ENCODE assay signal across 8 cellular contexts in genomic region chr15:40279437-40280141, GRCh38. TPM values are rescaled to one million over a fixed set of nuclear protein-coding genes. Genes with fewer than 3 reads are reported as not detected.
DNase-seq lines count a peak whose midpoint lies in the region; ATAC-seq and TF ChIP-seq lines count a peak whose summit lies in the region.

No MANE protein-coding gene starts in this region.

- H3K36me3 ChIP-seq in naive thymus-derived CD4-positive, alpha-beta T cell (ENCODE audit: control insufficient read depth in 2 of 3, insufficient read depth in 3 of 3, low read length in 3 of 3), result no peaks in the 10 kb centered on the region

- in situ Hi-C loops in GM13976 (cut with MboI; ENCODE audit: low sequenced_read_pairs, unreplicated experiment), result no loop called here

- H3K27ac ChIP-seq in naive thymus-derived CD4-positive, alpha-beta T cell (ENCODE audit: low read depth, low read length), result no peak overlapping the region

- H3K4me3 ChIP-seq in naive thymus-derived CD4-positive, alpha-beta T cell (ENCODE audit: low read length), result no peak overlapping the region

- H3K9me3 Mint-ChIP-seq in naive thymus-derived CD4-positive, alpha-beta T cell, result no peaks in the 10 kb centered on the region
- no peaks in the 10 kb centered on the region for H3K9me3 Mint-ChIP-seq in stimulated activated memory B cell treated with anti-CD40 and anti-IgM and Interleukin-4, amounts not matched to agents 10 μg/mL and 1 μg/mL and 100 μg/mL, for 72 hours

- peaks cover 0 to 20% (median 5%) of the 10 kb centered on the region in 7 donors for H3K4me1 Mint-ChIP-seq in naive thymus-derived CD4-positive, alpha-beta T cell
- H3K4me1 Mint-ChIP-seq in stimulated activated memory B cell treated with anti-CD40 and anti-IgM and Interleukin-4, amounts not matched to agents 10 μg/mL and 1 μg/mL and 100 μg/mL, for 72 hours, result peaks cover 49% of the 10 kb centered on the region

- H3K27me3 Mint-ChIP-seq in naive thymus-derived CD4-positive, alpha-beta T cell, result peaks cover 17 to 56% (median 21%) of the 10 kb centered on the region in 5 donors
- peaks cover 58% of the 10 kb centered on the region for H3K27me3 Mint-ChIP-seq in stimulated activated memory B cell treated with anti-CD40 and anti-IgM and Interleukin-4, amounts not matched to agents 10 μg/mL and 1 μg/mL and 100 μg/mL, for 72 hours

- H3K27ac Mint-ChIP-seq in naive thymus-derived CD4-positive, alpha-beta T cell, result no peak overlapping the region
- H3K27ac Mint-ChIP-seq in stimulated activated memory B cell treated with anti-CD40 and anti-IgM and Interleukin-4, amounts not matched to agents 10 μg/mL and 1 μg/mL and 100 μg/mL, for 72 hours, result no peak overlapping the region

- peak overlapping the region in 2 of 10 donors; percentile 4 to 39 for H3K4me3 Mint-ChIP-seq in naive thymus-derived CD4-positive, alpha-beta T cell
- no peak overlapping the region for H3K4me3 Mint-ChIP-seq in stimulated activated memory B cell treated with anti-CD40 and anti-IgM and Interleukin-4, amounts not matched to agents 10 μg/mL and 1 μg/mL and 100 μg/mL, for 72 hours

- intact Hi-C loops in naive thymus-derived CD4-positive, alpha-beta T cell (cut with micrococcal nuclease), result loop anchor here (1.0 to 5.0 kb wide), 4 partner anchors 31 to 143 kb away; partner anchors contain the start of gene INAFM2 (in 2 of the 2)

- H3K4me1 ChIP-seq in naive thymus-derived CD4-positive, alpha-beta T cell (ENCODE audit: control insufficient read depth in 2 of 2, insufficient read depth in 2 of 2, low read length in 2 of 2), result peaks cover 0 to 3% of the 10 kb centered on the region in 2 donors

- peaks cover 0 to 3% (median 0%) of the 10 kb centered on the region in 5 donors for H3K36me3 Mint-ChIP-seq in naive thymus-derived CD4-positive, alpha-beta T cell
- no peaks in the 10 kb centered on the region for H3K36me3 Mint-ChIP-seq in stimulated activated memory B cell treated with anti-CD40 and anti-IgM and Interleukin-4, amounts not matched to agents 10 μg/mL and 1 μg/mL and 100 μg/mL, for 72 hours

- peak; percentile 98 for TF ChIP-seq CTCF in GM13976 (IDR thresholded peaks at IDR 0.05; ENCODE audit: borderline replicate concordance, control extremely low read depth, extremely low read depth, insufficient read depth, missing control alignments)

- POLR2A ChIA-PET in naive thymus-derived CD4-positive, alpha-beta T cell (lab: Charles Lee), result interaction anchor here (0.7 to 3.8 kb wide), 3 partner anchors 30 to 59 kb away, joined by 3 to 29 read pairs (median 5); partner anchors contain the start of gene PLCB2

- no peaks in the 10 kb centered on the region for H3K9me3 ChIP-seq in naive thymus-derived CD4-positive, alpha-beta T cell (ENCODE audit: control insufficient read depth in 2 of 3, low read length in 3 of 3)

- peak; percentile 55 for ATAC-seq in esophagus mucosa
- ATAC-seq in naive thymus-derived CD4-positive, alpha-beta T cell, result peak; percentile 49
- ATAC-seq in stimulated activated memory B cell treated with anti-CD40 and anti-IgM and Interleukin-4, amounts not matched to agents 10 μg/mL and 1 μg/mL and 100 μg/mL, for 72 hours, result peak; percentile 44
- ATAC-seq in HG02763 (IDR thresholded peaks at IDR 0.05; ENCODE audit: unreplicated experiment), result no peak

- CTCF ChIA-PET in naive thymus-derived CD4-positive, alpha-beta T cell (lab: Charles Lee), result interaction anchor here (0.6 to 4.5 kb wide), 27 partner anchors 10 to 498 kb away, joined by 3 to 143 read pairs (median 4); partner anchors contain the start of genes CCDC9B, INAFM2 and PLCB2

- peaks cover 0 to 13% of the 10 kb centered on the region in 2 donors for H3K27me3 ChIP-seq in naive thymus-derived CD4-positive, alpha-beta T cell (ENCODE audit: control insufficient read depth in 2 of 2, insufficient read depth in 2 of 2, low read length in 2 of 2)

- DNase-seq in A172 (ENCODE audit: low spot score), result peak; percentile 38
- DNase-seq in GM13976 (ENCODE audit: low spot score), result peak; percentile 85
- DNase-seq in NCI-H748 treated with DMSO at 0.1 percent for 48 hours (lab: John Stamatoyannopoulos, UW), result peak; percentile 2
- DNase-seq in activated T-cell treated with anti-CD3 and anti-CD28 coated beads for 24 hours (ENCODE audit: low read depth), result peak; percentile 49
- DNase-seq in naive thymus-derived CD4-positive, alpha-beta T cell, result peak; percentile 22 to 84 (median 59)

RNA-seq across cellular contexts. Expression of gene ANKRD63, which starts 3.3 kb away (rescaled TPM):
- not detected in 2 replicates for total RNA-seq in A172 (2014; rRNA removed; shearing (Covaris generic))
- total RNA-seq in esophagus mucosa, result not detected
- total RNA-seq in naive thymus-derived CD4-positive, alpha-beta T cell, result under 1 TPM in 2 of 5 experiments, not detected in 3; 0.27 TPM
- polyA plus RNA-seq in naive thymus-derived CD4-positive, alpha-beta T cell, result not detected

RNA-seq across cellular contexts. Expression of gene PLCB2, which starts 28.1 kb away (rescaled TPM):
- not detected in 2 replicates for total RNA-seq in A172 (2014; rRNA removed; shearing (Covaris generic))
- 4.2 TPM for total RNA-seq in esophagus mucosa
- 100 to 1,000 TPM; 179 to 359 (median 186) TPM for total RNA-seq in naive thymus-derived CD4-positive, alpha-beta T cell
- polyA plus RNA-seq in naive thymus-derived CD4-positive, alpha-beta T cell, result 10 to 100 TPM; 19.8 to 28.4 TPM

RNA-seq across cellular contexts. Expression of gene PAK6, which starts 40.7 kb away (rescaled TPM):
- total RNA-seq in A172 (2014; rRNA removed; shearing (Covaris generic)), result 0.17 and 0.43 TPM in 2 replicates
- 25.3 TPM for total RNA-seq in esophagus mucosa
- 1 to 10 TPM in 1 of 5 experiments, under 1 TPM in 1, not detected in 3; 0.58 to 1.9 TPM for total RNA-seq in naive thymus-derived CD4-positive, alpha-beta T cell
- polyA plus RNA-seq in naive thymus-derived CD4-positive, alpha-beta T cell, result not detected

RNA-seq across cellular contexts. Expression of gene INAFM2, which starts 43.9 kb away (rescaled TPM):
- 12.7 and 14.7 TPM in 2 replicates for total RNA-seq in A172 (2014; rRNA removed; shearing (Covaris generic))
- total RNA-seq in esophagus mucosa, result 7.1 TPM
- 10 to 100 TPM in 3 of 5 experiments, 1 to 10 TPM in 2; 7.1 to 21.2 (median 12.7) TPM for total RNA-seq in naive thymus-derived CD4-positive, alpha-beta T cell
- polyA plus RNA-seq in naive thymus-derived CD4-positive, alpha-beta T cell, result 1 to 10 TPM; 2.0 to 2.2 TPM

Comparison
In these comparisons a context has a peak if more than half of its experiments do, and no peak if none do; other contexts are left out.
1. DNase-seq: peak in every context shown above with its lines; median percentile 85 in GM13976; 59 in naive thymus-derived CD4-positive, alpha-beta T cell; 49 in activated T-cell treated with anti-CD3 and anti-CD28 coated beads for 24 hours; 38 in A172; 2 in NCI-H748 treated with DMSO at 0.1 percent for 48 hours.
2. RNA of gene PLCB2, which starts 28.1 kb away (total RNA-seq): 179 to 359 TPM in naive thymus-derived CD4-positive, alpha-beta T cell; 4.2 TPM in esophagus mucosa (single experiment) and not detected in A172; every median in the first group is over 10 times any median in the second.